In genomic region chr12:77725611-77726010, GRCh38 we compare ENCODE assay signal across 19 cellular contexts.
DNase-seq lines count a peak whose midpoint lies in the region; ATAC-seq and TF ChIP-seq lines count a peak whose summit lies in the region.
"Had no signal": no experiment of that assay in that cellular context is flagged by ENCODE, and none has a peak within 500 bp of the region (broad histone marks: within the 10 kb centered on the region; RNA-seq: fewer than 3 reads in every experiment).

No MANE protein-coding gene starts in this region.

- H3K4me3 ChIP-seq in mammary epithelial cell (replicated peaks in 1 of 3; ENCODE audit: insufficient read depth in 1 of 3, low read depth in 2 of 3, low read length in 3 of 3) (no peak overlapping the region), mesendoderm (ENCODE audit: low read length) (no peak overlapping the region), thyroid gland (replicated peaks in 1 of 3) (no peak overlapping the region)
- H3K4me3 ChIP-seq: coronary artery, MG63 had no signal

- H4K5ac ChIP-seq in mesendoderm (ENCODE audit: low read length): no peak overlapping the region

- H3K56ac ChIP-seq in mesendoderm (ENCODE audit: low read length): no peak overlapping the region

- H3K4me2 ChIP-seq in mammary epithelial cell (ENCODE audit: insufficient read depth, low read depth, low read length) (no peak overlapping the region), mesendoderm (ENCODE audit: low read length) (no peak overlapping the region)

- H3K27me3 ChIP-seq in mammary epithelial cell (ENCODE audit: insufficient read depth, low read length): no peaks in the 10 kb centered on the region
- H3K27me3 ChIP-seq in mesendoderm (ENCODE audit: insufficient read depth, low read length, poor library complexity): no peaks in the 10 kb centered on the region
- H3K27me3 ChIP-seq in thyroid gland: no peaks in the 10 kb centered on the region
- H3K27me3 ChIP-seq: MG63, neutrophil had no signal

- no peak overlapping the region for H3K23ac ChIP-seq in mesendoderm (ENCODE audit: low read length)

- peak; percentile 5 for DNase-seq in AG08396 (ENCODE audit: low spot score)
- peak; percentile 68 for DNase-seq in HS-27A (ENCODE audit: low read depth)
- peak; percentile 10 for DNase-seq in mammary epithelial cell
- peak; percentile 25 for DNase-seq in mesendoderm
- no peak for DNase-seq in NK-92 (lab: John Stamatoyannopoulos, UW; ENCODE audit: unreplicated experiment)
- DNase-seq in thyroid gland: no peak
- DNase-seq: activated CD4-positive, alpha-beta T cell treated with anti-CD3 and anti-CD28 coated beads, Interleukin-2, amount 10 ng/mL, durations not matched to agents 24 days and 14 days; activated naive CD8-positive, alpha-beta T cell treated with anti-CD3 and anti-CD28 coated beads, Interleukin-2, amount 50 U/mL, for 24 hours; activated T-cell treated with anti-CD3 and anti-CD28 coated beads, Interleukin-2, amount 50 U/mL, for 24 hours; DMS 273 treated with DMSO at 0.1 percent for 48 hours; erythroblast; MG63; NCI-H2029; NCI-H526; stimulated activated naive CD8-positive, alpha-beta T cell treated with anti-CD3 and anti-CD28 coated beads, Interleukin-15, Interleukin-2, amounts not matched to agents 100 U/mL and 50 U/mL, for 24 hours had no signal

- no peak overlapping the region for H2BK5ac ChIP-seq in mesendoderm (ENCODE audit: low read length)

- H3K9me3 ChIP-seq in mammary epithelial cell (replicated peaks; ENCODE audit: insufficient read depth, low read length): no peaks in the 10 kb centered on the region
- H3K9me3 ChIP-seq in thyroid gland: no peaks in the 10 kb centered on the region
- H3K9me3 ChIP-seq: MG63, neutrophil had no signal

- H3K79me2 ChIP-seq in mammary epithelial cell (ENCODE audit: insufficient read depth, low read length) (no peaks in the 10 kb centered on the region), mesendoderm (ENCODE audit: control insufficient read depth, insufficient read depth, low read length) (no peaks in the 10 kb centered on the region)

- H3K36me3 ChIP-seq in mammary epithelial cell (ENCODE audit: insufficient read depth, low read length) (no peaks in the 10 kb centered on the region), mesendoderm (ENCODE audit: control insufficient read depth, insufficient read depth, low read length) (no peaks in the 10 kb centered on the region), thyroid gland (no peaks in the 10 kb centered on the region)
- H3K36me3 ChIP-seq: MG63, neutrophil had no signal

- H3K79me1 ChIP-seq in mesendoderm (ENCODE audit: low read length): no peaks in the 10 kb centered on the region

- CTCF ChIA-PET in mammary epithelial cell (lab: Charles Lee; ENCODE audit: low non-redundant PET): no interaction called here

- peak overlapping the region; percentile 42 for H2AFZ ChIP-seq in mammary epithelial cell (ENCODE audit: low read depth, low read length)

- H2BK15ac ChIP-seq in mesendoderm (replicated peaks; ENCODE audit: low read depth): no peak overlapping the region

- no peak overlapping the region for H2BK120ac ChIP-seq in mesendoderm (ENCODE audit: low read depth, low read length)

- H3K27ac ChIP-seq in mammary epithelial cell (ENCODE audit: insufficient read depth, low read depth, low read length): no peak overlapping the region
- no peak overlapping the region for H3K27ac ChIP-seq in mesendoderm (ENCODE audit: low read depth, low read length)
- no peak overlapping the region for H3K27ac ChIP-seq in thyroid gland
- H3K27ac ChIP-seq: coronary artery, neutrophil had no signal

- intact Hi-C loops in mammary epithelial cell (cut with micrococcal nuclease) (loop anchor here (5.0 kb wide), 1 partner anchor 122 kb away; no protein-coding TSS in a partner anchor), thyroid gland (cut with DNase I) (loop anchor here (10.0 kb wide), 1 partner anchor 199 kb away; no protein-coding TSS in a partner anchor)

- ATAC-seq in GM18502 (IDR thresholded peaks at IDR 0.05; ENCODE audit: poor library complexity, unreplicated experiment): no peak
- ATAC-seq in GM19455 (IDR thresholded peaks at IDR 0.05; ENCODE audit: unreplicated experiment): no peak
- ATAC-seq: activated naive CD8-positive, alpha-beta T cell treated with anti-CD3 and anti-CD28 coated beads, Interleukin-2, amount 50 U/mL, for 24 hours; stimulated activated naive CD8-positive, alpha-beta T cell treated with anti-CD3 and anti-CD28 coated beads, Interleukin-15, Interleukin-2, amounts not matched to agents 100 U/mL and 50 U/mL, for 24 hours had no signal

- dilution Hi-C loops in mammary epithelial cell (cut with HindIII; ENCODE audit: low sequenced_read_pairs): loop anchor here (10.0 kb wide), 1 partner anchor 189 kb away; no protein-coding TSS in a partner anchor

- no peak overlapping the region for H4K8ac ChIP-seq in mesendoderm (ENCODE audit: low read depth, low read length)

- no peak overlapping the region for H2AK5ac ChIP-seq in mesendoderm (ENCODE audit: low read length)

- no peak overlapping the region for H3K18ac ChIP-seq in mesendoderm (ENCODE audit: low read length)

- H4K20me1 ChIP-seq in mammary epithelial cell (ENCODE audit: insufficient read depth, low read length): no peaks in the 10 kb centered on the region

- no peak overlapping the region for H3K4ac ChIP-seq in mesendoderm (ENCODE audit: low read depth, low read length)

- H3K9ac ChIP-seq in mammary epithelial cell (ENCODE audit: insufficient read depth, low read length): no peak overlapping the region
- H3K9ac ChIP-seq in mesendoderm (ENCODE audit: low read length): no peak overlapping the region

- in situ Hi-C loops in mammary epithelial cell (cut with MboI; ENCODE audit: low sequenced_read_pairs in 2 of 2): loop anchor here (5.0 to 10.0 kb wide), 2 partner anchors 199 to 202 kb away; no protein-coding TSS in a partner anchor

- WGBS in mammary epithelial cell (ENCODE audit: low coverage, missing lambda C conversion rate): 82% methylated on average over 3 of the region's 3 CpGs
- WGBS in mesendoderm (ENCODE audit: extremely low coverage, insufficient coverage, low lambda C conversion rate): no CpG with 5 or more reads among the region's 3 CpGs
- WGBS in thyroid gland, 2 donors: 89 to 91% methylated on average over 3 of the region's 3 CpGs

- no TSS peak for BruUV-seq in mammary epithelial cell (replicated peaks; lab: Mats Ljungman, UMichigan)

- peaks cover 9% of the 10 kb centered on the region for H3K4me1 ChIP-seq in mammary epithelial cell (ENCODE audit: insufficient read depth, low read length)
- no peaks in the 10 kb centered on the region for H3K4me1 ChIP-seq in mesendoderm (ENCODE audit: control insufficient read depth, low read depth, low read length)
- no peaks in the 10 kb centered on the region for H3K4me1 ChIP-seq in thyroid gland

- TF ChIP-seq CTCF in mammary epithelial cell (conservative IDR thresholded peaks at IDR 0.05 in 1 of 2, IDR thresholded peaks at IDR 0.05 in 1 of 2; ENCODE audit: extremely low read depth in 1 of 2, insufficient read depth in 1 of 2, low read depth in 1 of 2, low read length in 2 of 2) (no peak), thyroid gland (IDR thresholded peaks at IDR 0.05) (no peak)

- no peak for TF ChIP-seq POLR2A in thyroid gland (IDR thresholded peaks at IDR 0.05)

Comparison
In these comparisons a context has a peak if more than half of its experiments do, and no peak if none do; other contexts are left out.
1. DNase-seq: peak in AG08396 (single experiment), HS-27A (single experiment), mammary epithelial cell (single experiment) and mesendoderm (single experiment); none in NK-92 (single experiment) and thyroid gland (0 of 2).